ENCODE assay signal across 1 cellular context in genomic region chr9:77679088-77679487, GRCh38.
TF ChIP-seq lines count a peak whose summit lies in the region.

No MANE protein-coding gene starts in this region.

TF ChIP-seq in endothelial cell of umbilical vein, 7 proteins besides CTCF, POLR2A, EP300 and RAD21:
- TF ChIP-seq, protein P1, sequence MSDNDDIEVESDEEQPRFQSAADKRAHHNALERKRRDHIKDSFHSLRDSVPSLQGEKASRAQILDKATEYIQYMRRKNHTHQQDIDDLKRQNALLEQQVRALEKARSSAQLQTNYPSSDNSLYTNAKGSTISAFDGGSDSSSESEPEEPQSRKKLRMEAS (IDR thresholded peaks at IDR 0.05; ENCODE audit: insufficient read depth, insufficient read length) = no peak
- TF ChIP-seq MYC (IDR thresholded peaks at IDR 0.05; ENCODE audit: low read depth, low read length) (no peak), FOS (IDR thresholded peaks at IDR 0.05; ENCODE audit: borderline replicate concordance, insufficient read depth, low read length) (no peak), POLR2AphosphoS5 (IDR thresholded peaks at IDR 0.05; ENCODE audit: insufficient read depth, low read depth, low read length) (no peak), JUN (IDR thresholded peaks at IDR 0.05; ENCODE audit: borderline replicate concordance, insufficient read depth, insufficient read length, low read depth) (no peak), GATA2 (IDR thresholded peaks at IDR 0.05; ENCODE audit: insufficient read depth, insufficient read length, low read depth, low read length) (no peak), EZH2 (IDR thresholded peaks at IDR 0.05; ENCODE audit: borderline replicate concordance, low read depth, low read length, severe bottlenecking) (no peak)
